15 cellular contexts compared by ENCODE assay signal in the genomic region with DNA sequence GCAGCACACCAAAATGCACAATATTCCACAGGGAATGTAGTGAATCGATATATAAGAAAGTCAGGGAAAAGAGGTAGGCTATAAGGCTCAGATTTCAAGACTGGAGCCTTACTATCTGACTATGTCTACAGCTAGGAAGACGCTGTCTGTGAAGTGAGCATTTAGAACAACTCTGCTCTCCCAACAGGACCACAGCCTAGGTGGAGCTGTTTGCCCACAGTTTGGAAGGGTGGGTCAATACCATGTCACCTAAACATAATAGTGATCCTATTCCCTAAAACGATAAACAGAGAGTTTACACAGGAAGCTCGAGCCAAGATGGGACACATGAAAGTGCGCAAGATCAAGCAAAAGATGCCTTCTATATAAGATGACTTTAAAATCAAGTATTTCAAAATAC.
"Had no signal": no experiment of that assay in that cellular context is flagged by ENCODE, and none has a peak within 500 bp of the region (broad histone marks: within the 10 kb centered on the region; RNA-seq: fewer than 3 reads in every experiment).

No MANE protein-coding gene starts in this region.

- DNase-seq: activated CD4-positive, alpha-beta T cell treated with anti-CD3 and anti-CD28 coated beads, Interleukin-2, amount 50 U/mL, for 48 hours; activated CD4-positive, CD25-positive, alpha-beta regulatory T cell treated with anti-CD3 and anti-CD28 coated beads, Interleukin-2, amount 50 U/mL, for 72 hours; activated CD8-positive, alpha-beta memory T cell treated with anti-CD3 and anti-CD28 coated beads, Interleukin-2, amount 10 ng/mL, durations not matched to agents 7 days and 5 days; activated effector memory CD4-positive, alpha-beta T cell treated with Interleukin-2 at 50 U/mL for 16 hours; activated T-cell treated with anti-CD3 and anti-CD28 coated beads, Interleukin-2, amount 50 U/mL, for 24 hours; amygdala; effector memory CD8-positive, alpha-beta T cell; erythroblast; kidney glomerular epithelial cell; sigmoid colon; stimulated activated CD4-positive, alpha-beta T cell treated with anti-CD3 and anti-CD28 coated beads, Interleukin-2, amount 100 ng/mL, for 24 hours; stimulated activated naive CD4-positive, alpha-beta T cell treated with Interleukin-2 at 50 U/mL for 16 hours had no signal

- H3K27me3 ChIP-seq: hepatocyte, sigmoid colon, suprapubic skin, upper lobe of right lung had no signal

- H3K4me3 ChIP-seq: hepatocyte, sigmoid colon, suprapubic skin, upper lobe of right lung had no signal

- H3K36me3 ChIP-seq: sigmoid colon, suprapubic skin, upper lobe of right lung had no signal

- H3K9me3 ChIP-seq: sigmoid colon, suprapubic skin, upper lobe of right lung had no signal

- H3K27ac ChIP-seq: hepatocyte, sigmoid colon, suprapubic skin, upper lobe of right lung had no signal

- H3K4me1 ChIP-seq: sigmoid colon, suprapubic skin, upper lobe of right lung had no signal
